10 cellular contexts compared by ENCODE assay signal in the genomic region with DNA sequence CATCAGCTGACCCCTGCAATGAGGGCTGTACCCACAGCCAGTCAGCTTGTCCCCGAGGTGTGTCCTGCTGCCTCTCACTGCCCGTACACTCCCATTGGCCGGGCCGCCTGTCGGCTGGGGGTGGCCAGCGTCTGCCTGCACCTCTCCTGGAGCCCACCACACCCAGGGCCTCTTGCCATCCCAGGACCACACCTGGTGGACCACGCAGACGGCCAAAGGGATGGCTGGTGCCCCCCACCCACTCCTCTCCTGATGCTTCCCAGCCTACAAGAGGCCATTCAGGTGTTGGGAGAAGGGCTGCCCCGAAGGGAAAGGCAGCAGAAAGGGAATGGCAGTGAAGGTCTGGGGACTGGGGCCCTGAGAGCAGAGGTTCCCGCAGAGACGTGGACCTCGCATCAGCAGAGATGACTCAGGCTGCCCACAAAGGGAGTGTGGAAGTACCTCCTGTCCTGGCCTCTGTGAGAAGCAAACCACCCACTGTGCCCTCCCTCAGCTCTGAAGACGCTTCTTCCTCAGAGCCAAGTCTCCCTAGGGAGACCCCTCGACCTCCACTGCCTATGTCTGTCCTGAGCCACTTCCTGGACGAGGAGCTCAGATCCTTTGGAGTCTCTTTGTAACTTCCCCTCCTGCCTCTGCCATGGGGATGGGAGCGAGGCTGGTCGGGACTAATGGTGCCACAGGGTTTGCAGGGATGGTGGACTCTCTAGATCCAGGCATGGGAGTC.
A peak's percentile ranks its signal among the peaks of the same experiment; 100 is the strongest.
DNase-seq lines count a peak whose midpoint lies in the region; ATAC-seq and TF ChIP-seq lines count a peak whose summit lies in the region.
"Had no signal": no experiment of that assay in that cellular context is flagged by ENCODE, and none has a peak within 500 bp of the region (broad histone marks: within the 10 kb centered on the region; RNA-seq: fewer than 3 reads in every experiment).

No MANE protein-coding gene starts in this region.

- peaks cover 4% of the 10 kb centered on the region for H3K36me3 Mint-ChIP-seq in activated naive CD4-positive, alpha-beta T cell treated with anti-CD3 and anti-CD28 coated beads, Interleukin-2, amount 10 ng/mL, durations not matched to agents 7 days and 5 days
- peaks cover 10% of the 10 kb centered on the region for H3K36me3 Mint-ChIP-seq in activated CD8-positive, alpha-beta T cell treated with anti-CD3 and anti-CD28 coated beads, Interleukin-2, amount 10 ng/mL, durations not matched to agents 7 days and 5 days (ENCODE audit: low read depth)

- no peaks in the 10 kb centered on the region for H3K9me3 Mint-ChIP-seq in activated naive CD4-positive, alpha-beta T cell treated with anti-CD3 and anti-CD28 coated beads, Interleukin-2, amount 10 ng/mL, durations not matched to agents 7 days and 5 days
- no peaks in the 10 kb centered on the region for H3K9me3 Mint-ChIP-seq in activated CD8-positive, alpha-beta T cell treated with anti-CD3 and anti-CD28 coated beads, Interleukin-2, amount 10 ng/mL, durations not matched to agents 7 days and 5 days (ENCODE audit: insufficient read depth)
- H3K9me3 Mint-ChIP-seq: CD4-positive, alpha-beta memory T cell had no signal

- TF ChIP-seq EP300 in tibial nerve (IDR thresholded peaks at IDR 0.05) = no peak

- no peak for TF ChIP-seq CTCF in tibial nerve (IDR thresholded peaks at IDR 0.05)

- peak overlapping the region; percentile 19 for H3K27ac Mint-ChIP-seq in activated naive CD4-positive, alpha-beta T cell treated with anti-CD3 and anti-CD28 coated beads, Interleukin-2, amount 10 ng/mL, durations not matched to agents 7 days and 5 days
- peak overlapping the region; percentile 7 for H3K27ac Mint-ChIP-seq in activated CD8-positive, alpha-beta T cell treated with anti-CD3 and anti-CD28 coated beads, Interleukin-2, amount 10 ng/mL, durations not matched to agents 7 days and 5 days

- no peaks in the 10 kb centered on the region for H3K9me3 ChIP-seq in tibial nerve

- WGBS in tibial nerve, 2 donors = 76 to 80% methylated on average over 17 of the region's 17 CpGs

- H3K27me3 Mint-ChIP-seq in activated naive CD4-positive, alpha-beta T cell treated with anti-CD3 and anti-CD28 coated beads, Interleukin-2, amount 10 ng/mL, durations not matched to agents 7 days and 5 days = no peaks in the 10 kb centered on the region
- H3K27me3 Mint-ChIP-seq in activated CD8-positive, alpha-beta T cell treated with anti-CD3 and anti-CD28 coated beads, Interleukin-2, amount 10 ng/mL, durations not matched to agents 7 days and 5 days (ENCODE audit: low read depth) = no peaks in the 10 kb centered on the region
- H3K27me3 Mint-ChIP-seq: CD4-positive, alpha-beta memory T cell had no signal

- POLR2A ChIA-PET in activated CD8-positive, alpha-beta T cell treated with anti-CD3 and anti-CD28 coated beads, Interleukin-2, amount 10 ng/mL, durations not matched to agents 7 days and 5 days (lab: Charles Lee) = interaction anchor here (1.2 kb wide), 1 partner anchor 10 kb away, joined by 5 read pairs; no protein-coding TSS in a partner anchor

- TF ChIP-seq POLR2A in tibial nerve (IDR thresholded peaks at IDR 0.05) = no peak

- H3K36me3 ChIP-seq in tibial nerve = peaks cover 0 to 47% (median 0%) of the 10 kb centered on the region in 3 donors

- CTCF ChIA-PET in activated naive CD4-positive, alpha-beta T cell treated with anti-CD3 and anti-CD28 coated beads, Interleukin-2, amount 10 ng/mL, durations not matched to agents 7 days and 5 days (lab: Charles Lee) = interaction anchor here (1.0 to 3.9 kb wide), 3 partner anchors 9 to 90 kb away, joined by 7 to 33 read pairs (median 7); no protein-coding TSS in a partner anchor
- CTCF ChIA-PET in activated CD8-positive, alpha-beta T cell treated with anti-CD3 and anti-CD28 coated beads, Interleukin-2, amount 10 ng/mL, durations not matched to agents 7 days and 5 days (lab: Charles Lee) = interaction anchor here (1.3 to 1.5 kb wide), 2 partner anchors 13 to 90 kb away, joined by 3 to 10 read pairs; no protein-coding TSS in a partner anchor

- no peaks in the 10 kb centered on the region for H3K27me3 ChIP-seq in tibial nerve

- DNase-seq in activated naive CD4-positive, alpha-beta T cell treated with anti-CD3 and anti-CD28 coated beads, Interleukin-2, amount 10 ng/mL, durations not matched to agents 7 days and 5 days = no peak
- DNase-seq in activated naive CD4-positive, alpha-beta T cell (lab: John Stamatoyannopoulos, UW) = no peak
- DNase-seq in activated CD8-positive, alpha-beta T cell treated with anti-CD3 and anti-CD28 coated beads, Interleukin-2, amount 10 ng/mL, durations not matched to agents 7 days and 5 days = no peak
- DNase-seq in iris pigment epithelial cell (ENCODE audit: low read depth) (peak; percentile 86), tibial nerve (ENCODE audit: low spot score in 2 of 2) (no peak), NCI-H82 (lab: John Stamatoyannopoulos, UW) (no peak), islet precursor cell (no peak)
- DNase-seq: CD4-positive, alpha-beta memory T cell; midbrain had no signal

- H3K4me3 ChIP-seq in tibial nerve = no peak overlapping the region

- H3K27ac ChIP-seq in tibial nerve = peak overlapping the region; percentile 85 to 92 (median 86)

- H3K4me3 Mint-ChIP-seq in activated naive CD4-positive, alpha-beta T cell treated with anti-CD3 and anti-CD28 coated beads, Interleukin-2, amount 10 ng/mL, durations not matched to agents 7 days and 5 days = no peak overlapping the region
- H3K4me3 Mint-ChIP-seq in activated CD8-positive, alpha-beta T cell treated with anti-CD3 and anti-CD28 coated beads, Interleukin-2, amount 10 ng/mL, durations not matched to agents 7 days and 5 days = no peak overlapping the region
- H3K4me3 Mint-ChIP-seq: CD4-positive, alpha-beta memory T cell had no signal

- ATAC-seq in activated CD8-positive, alpha-beta T cell treated with anti-CD3 and anti-CD28 coated beads, Interleukin-2, amount 10 ng/mL, durations not matched to agents 7 days and 5 days = no peak
- ATAC-seq in HG03135 (IDR thresholded peaks at IDR 0.05; ENCODE audit: unreplicated experiment) = no peak

- peaks cover 28% of the 10 kb centered on the region for H3K4me1 Mint-ChIP-seq in activated naive CD4-positive, alpha-beta T cell treated with anti-CD3 and anti-CD28 coated beads, Interleukin-2, amount 10 ng/mL, durations not matched to agents 7 days and 5 days
- peaks cover 35% of the 10 kb centered on the region for H3K4me1 Mint-ChIP-seq in activated CD8-positive, alpha-beta T cell treated with anti-CD3 and anti-CD28 coated beads, Interleukin-2, amount 10 ng/mL, durations not matched to agents 7 days and 5 days (ENCODE audit: low read depth)

- peaks cover 0 to 44% (median 33%) of the 10 kb centered on the region in 4 donors for H3K4me1 ChIP-seq in tibial nerve
